In genomic region chr2:216281316-216281715, GRCh38 we compare ENCODE assay signal across 21 cellular contexts.
DNase-seq lines count a peak whose midpoint lies in the region; ATAC-seq, FAIRE-seq and TF ChIP-seq lines count a peak whose summit lies in the region.
"Had no signal": no experiment of that assay in that cellular context is flagged by ENCODE, and none has a peak within 500 bp of the region (broad histone marks: within the 10 kb centered on the region; RNA-seq: fewer than 3 reads in every experiment).

No MANE protein-coding gene starts in this region.

- no peak overlapping the region for H3K23ac ChIP-seq in IMR-90 (ENCODE audit: low read depth, low read length)

- dilution Hi-C loops in IMR-90 (cut with HindIII; ENCODE audit: low sequenced_read_pairs, unreplicated experiment): no loop called here

- no peaks in the 10 kb centered on the region for H3K36me3 ChIP-seq in A673 (ENCODE audit: insufficient read depth, low read length, poor library complexity, severe bottlenecking)
- peaks cover 2% of the 10 kb centered on the region; the same call in 1 of the 2 replicates for H3K36me3 ChIP-seq in IMR-90 (ENCODE audit: control insufficient read depth, insufficient read depth, low read length)
- no peaks in the 10 kb centered on the region for H3K36me3 ChIP-seq in K562 (ENCODE audit: control insufficient read depth, insufficient read depth, low read length)
- peaks cover 42% of the 10 kb centered on the region for H3K36me3 ChIP-seq in mesodermal cell (ENCODE audit: control insufficient read depth, insufficient read depth, low read length)
- H3K36me3 ChIP-seq in suprapubic skin: no peaks in the 10 kb centered on the region
- no peaks in the 10 kb centered on the region for H3K36me3 ChIP-seq in HAP-1 (replicated peaks)

- no peak for FAIRE-seq in K562 (lab: Jason Lieb, UNC)
- FAIRE-seq: A204.1, GM12892 had no signal

- H3K79me1 ChIP-seq in IMR-90 (ENCODE audit: low read depth in 1 of 2, low read length in 2 of 2): peaks cover 0 to 17% of the 10 kb centered on the region in 2 experiments; a peak in 1 of 4 replicates

- POLR2A ChIA-PET in A673 (lab: Charles Lee; ENCODE audit: low non-redundant PET) (no interaction called here), IMR-90 (lab: Charles Lee; ENCODE audit: unreplicated experiment) (no interaction called here), K562 (lab: Yijun Ruan, JAX) (no interaction called here)

- peak; percentile 32 for DNase-seq in A673 (ENCODE audit: low spot score)
- DNase-seq in IMR-90: no peak
- no peak for DNase-seq in K562 (ENCODE audit: extremely low read depth in 1 of 4, low spot score in 3 of 4)
- no peak for DNase-seq in 8988T
- no peak for DNase-seq in suprapubic skin (ENCODE audit: low spot score in 2 of 2)
- DNase-seq in HAP-1 (ENCODE audit: low spot score in 2 of 2): no peak
- DNase-seq: DMS153; H7; KG1; NCI-H1105; NCI-H1694 treated with DMSO at 0.1 percent for 48 hours; NCI-H2107; NCI-H345; NCI-H526 treated with DMSO at 0.1 percent for 48 hours; NK-92 treated with Interleukin-12 subunit alpha and Interleukin-12 subunit beta, amount 100 ng/mL, for 24 hours; SIG-M5 had no signal

- H2BK20ac ChIP-seq in IMR-90 (ENCODE audit: low read depth, low read length): no peak overlapping the region

- no peak overlapping the region for H2AFZ ChIP-seq in IMR-90 (replicated peaks; ENCODE audit: low read length, poor library complexity)
- no peak overlapping the region for H2AFZ ChIP-seq in K562 (ENCODE audit: low read depth, low read length)

- H3K4me3 ChIP-seq in A673 (ENCODE audit: low read depth, low read length, poor library complexity, severe bottlenecking) (no peak overlapping the region), IMR-90 (ENCODE audit: insufficient read depth, low read depth, low read length) (no peak overlapping the region), K562 (no peak overlapping the region), mesodermal cell (ENCODE audit: extremely low read depth, insufficient read depth, low read length, poor library complexity, severe bottlenecking) (no peak overlapping the region), suprapubic skin (no peak overlapping the region), HAP-1 (no peak overlapping the region)

- no peak overlapping the region for H4K91ac ChIP-seq in IMR-90 (ENCODE audit: insufficient read depth, low read depth, low read length)

- 100% methylated on average over 1 of the region's 1 CpG; no CpG with 5 or more reads in 1 of the 2 experiments for WGBS in IMR-90 (ENCODE audit: extremely low coverage in 2 of 2, insufficient read length in 1 of 2), 2 experiments
- 0% methylated on average over 1 of the region's 1 CpG for WGBS in K562 (ENCODE audit: insufficient coverage, low coverage, missing lambda C conversion rate)
- 67 to 100% methylated on average over 1 of the region's 1 CpG for WGBS in mesodermal cell (ENCODE audit: insufficient coverage in 2 of 2), 2 experiments
- WGBS in suprapubic skin: 80% methylated on average over 1 of the region's 1 CpG

- H3K9me3 ChIP-seq in A673 (ENCODE audit: low read depth, low read length, poor library complexity, severe bottlenecking) (no peaks in the 10 kb centered on the region), IMR-90 (ENCODE audit: control insufficient read depth, insufficient read depth, low read length) (no peaks in the 10 kb centered on the region), K562 (replicated peaks; ENCODE audit: control insufficient read depth, insufficient read depth, low read depth, low read length) (no peaks in the 10 kb centered on the region), mesodermal cell (ENCODE audit: control insufficient read depth, low read length) (no peaks in the 10 kb centered on the region), suprapubic skin (no peaks in the 10 kb centered on the region), HAP-1 (no peaks in the 10 kb centered on the region)

- no peak for TF ChIP-seq RAD21 in IMR-90 (IDR thresholded peaks at IDR 0.05; ENCODE audit: low read length)
- no peak for TF ChIP-seq RAD21 in K562 (CRISPR knock-in tag; conservative IDR thresholded peaks at IDR 0.05 in 1 of 2, IDR thresholded peaks at IDR 0.05 in 1 of 2)

- peak; percentile 59; the same call in 1 of the 2 replicates for ATAC-seq in IMR-90 (ENCODE audit: low read depth)
- ATAC-seq in K562: no peak
- no peak for ATAC-seq in HG03460 (IDR thresholded peaks at IDR 0.05; ENCODE audit: unreplicated experiment)

- TF ChIP-seq CTCF in A673 (conservative IDR thresholded peaks at IDR 0.05; ENCODE audit: low read depth, low read length) (no peak), IMR-90 (conservative IDR thresholded peaks at IDR 0.05; ENCODE audit: low read depth, low read length) (no peak), K562 (IDR thresholded peaks at IDR 0.05 in 2 of 3, conservative IDR thresholded peaks at IDR 0.05 in 1 of 3; ENCODE audit: insufficient read depth in 2 of 3, low read depth in 1 of 3, low read length in 3 of 3) (no peak), suprapubic skin (IDR thresholded peaks at IDR 0.05) (no peak)

- no peak overlapping the region for H4K8ac ChIP-seq in IMR-90 (ENCODE audit: low read depth in 2 of 2, low read length in 2 of 2)

- H3K18ac ChIP-seq in IMR-90 (ENCODE audit: low read depth, low read length): no peak overlapping the region

- no peak for TF ChIP-seq EP300 in K562 (IDR thresholded peaks at IDR 0.05; ENCODE audit: low read length)
- no peak for TF ChIP-seq EP300 in suprapubic skin (IDR thresholded peaks at IDR 0.05)

- no peak overlapping the region for H2BK15ac ChIP-seq in IMR-90 (ENCODE audit: low read depth, low read length)

- no peak overlapping the region for H4K5ac ChIP-seq in IMR-90 (ENCODE audit: low read depth, low read length)

- no peak overlapping the region for H3K27ac ChIP-seq in A673 (ENCODE audit: low read depth, low read length, poor library complexity, severe bottlenecking)
- no peak overlapping the region for H3K27ac ChIP-seq in IMR-90 (ENCODE audit: insufficient read depth, low read length)
- no peak overlapping the region for H3K27ac ChIP-seq in K562 (ENCODE audit: extremely low read depth, low read depth, low read length)
- H3K27ac ChIP-seq in mesodermal cell (ENCODE audit: low read depth, low read length, severe bottlenecking): peak overlapping the region; percentile 66
- H3K27ac ChIP-seq in suprapubic skin: no peak overlapping the region
- H3K27ac ChIP-seq: C4-2B had no signal

- H3K27me3 ChIP-seq in A673 (replicated peaks; ENCODE audit: insufficient read depth, low read depth, low read length, poor library complexity) (no peaks in the 10 kb centered on the region), IMR-90 (ENCODE audit: control insufficient read depth, insufficient read depth, low read length) (no peaks in the 10 kb centered on the region), K562 (ENCODE audit: control insufficient read depth in 2 of 2, insufficient read depth in 2 of 2, low read length in 2 of 2) (peaks cover 0 to 5% of the 10 kb centered on the region in 2 experiments; a peak in 1 of 5 replicates), suprapubic skin (peaks cover 6% of the 10 kb centered on the region), HAP-1 (ENCODE audit: low read depth) (no peaks in the 10 kb centered on the region)

- H3K4ac ChIP-seq in IMR-90 (ENCODE audit: low read depth, low read length): no peak overlapping the region

- H3K14ac ChIP-seq in IMR-90 (replicated peaks; ENCODE audit: low read depth, low read length): no peak overlapping the region

- BruUV-seq in A673 (replicated peaks; lab: Mats Ljungman, UMichigan): no TSS peak
- BruUV-seq in IMR-90 (replicated peaks; lab: Mats Ljungman, UMichigan): no TSS peak
- no TSS peak for BruUV-seq in K562 (replicated peaks; lab: Mats Ljungman, UMichigan)

- H3K4me2 ChIP-seq in IMR-90 (ENCODE audit: low read depth, low read length): no peak overlapping the region
- no peak overlapping the region for H3K4me2 ChIP-seq in K562 (ENCODE audit: insufficient read depth, low read length)

- in situ Hi-C loops in IMR-90 (cut with MboI; ENCODE audit: low sequenced_read_pairs) (no loop called here), K562 (cut with MboI) (no loop called here), HAP-1 (cut with MboI; ENCODE audit: low sequenced_read_pairs) (no loop called here)

- no peaks in the 10 kb centered on the region for H4K20me1 ChIP-seq in IMR-90 (ENCODE audit: insufficient read depth, low read length)
- no peaks in the 10 kb centered on the region for H4K20me1 ChIP-seq in K562 (replicated peaks; ENCODE audit: control insufficient read depth, insufficient read depth, low read length)

- H3K56ac ChIP-seq in IMR-90 (ENCODE audit: extremely low read depth, insufficient read depth, low read length): no peak overlapping the region

- CTCF ChIA-PET in A673 (lab: Charles Lee): no interaction called here
- CTCF ChIA-PET in IMR-90 (lab: Yijun Ruan, JAX): interaction anchor here (0.6 kb wide), 1 partner anchor 122 kb away, joined by 3 read pairs; no protein-coding TSS in a partner anchor
- CTCF ChIA-PET in K562 (lab: Yijun Ruan, JAX; ENCODE audit: low intra/inter-chr PET ratio): no interaction called here

- TF ChIP-seq POLR2A in IMR-90 (IDR thresholded peaks at IDR 0.05; ENCODE audit: low read depth, low read length) (no peak), K562 (conservative IDR thresholded peaks at IDR 0.05) (no peak), suprapubic skin (IDR thresholded peaks at IDR 0.05) (no peak)

- H3K79me2 ChIP-seq in K562 (ENCODE audit: control insufficient read depth, insufficient read depth, low read length): no peaks in the 10 kb centered on the region

- intact Hi-C loops in A673 (cut with micrococcal nuclease; ENCODE audit: unreplicated experiment): no loop called here
- intact Hi-C loops in IMR-90 (cut with micrococcal nuclease): no loop called here
- intact Hi-C loops in K562 (cut with micrococcal nuclease): no loop called here

- H2BK5ac ChIP-seq in IMR-90 (ENCODE audit: low read depth, low read length, poor library complexity, severe bottlenecking): no peak overlapping the region

- H2BK120ac ChIP-seq in IMR-90 (ENCODE audit: low read depth, low read length): no peak overlapping the region

- H2AK5ac ChIP-seq in IMR-90 (ENCODE audit: low read depth, low read length): no peak overlapping the region

- H3K4me1 ChIP-seq in A673 (ENCODE audit: insufficient read depth, low read length, poor library complexity, severe bottlenecking) (no peaks in the 10 kb centered on the region), IMR-90 (ENCODE audit: control insufficient read depth, insufficient read depth, low read length) (peaks cover 4% of the 10 kb centered on the region), K562 (replicated peaks in 1 of 2; ENCODE audit: control insufficient read depth in 2 of 2, insufficient read depth in 2 of 2, low read length in 2 of 2) (peaks cover 0 to 4% of the 10 kb centered on the region in 2 experiments; a peak in 1 of 5 replicates), mesodermal cell (ENCODE audit: control insufficient read depth, insufficient read depth, low read length, poor library complexity, severe bottlenecking) (peaks cover 54% of the 10 kb centered on the region), suprapubic skin (peaks cover 12% of the 10 kb centered on the region), HAP-1 (no peaks in the 10 kb centered on the region)

- no peak overlapping the region for H2AK9ac ChIP-seq in IMR-90 (replicated peaks; ENCODE audit: low read depth, low read length, poor library complexity)

- H3K9ac ChIP-seq in IMR-90 (ENCODE audit: low read depth, low read length) (no peak overlapping the region), K562 (ENCODE audit: insufficient read depth in 1 of 2, low read depth in 2 of 2, low read length in 2 of 2) (no peak overlapping the region)

- peaks cover 23% of the 10 kb centered on the region for H3K9me1 ChIP-seq in IMR-90 (ENCODE audit: insufficient read depth, low read length)
- no peaks in the 10 kb centered on the region for H3K9me1 ChIP-seq in K562 (ENCODE audit: control insufficient read depth, insufficient read depth, low read length)
